14 cellular contexts compared by ENCODE assay signal in genomic region chr16:86300746-86301480, GRCh38.
A peak's percentile ranks its signal among the peaks of the same experiment; 100 is the strongest.
DNase-seq lines count a peak whose midpoint lies in the region; ATAC-seq, FAIRE-seq and TF ChIP-seq lines count a peak whose summit lies in the region.
"Had no signal": no experiment of that assay in that cellular context is flagged by ENCODE, and none has a peak within 500 bp of the region (broad histone marks: within the 10 kb centered on the region; RNA-seq: fewer than 3 reads in every experiment).

No MANE protein-coding gene starts in this region.

- no peak for TF ChIP-seq CTCF in WI38 (IDR thresholded peaks at IDR 0.05; ENCODE audit: low read depth, low read length)

- no peak for FAIRE-seq in small intestine (lab: Jason Lieb, UNC)

- intact Hi-C loops in activated CD4-positive, alpha-beta T cell treated with anti-CD3 and anti-CD28 coated beads, Interleukin-2, amount 10 ng/mL, durations not matched to agents 24 days and 14 days (cut with micrococcal nuclease): no loop called here

- H3K9ac ChIP-seq in HUES6 (ENCODE audit: low read length): peak overlapping the region; percentile 66
- H3K9ac ChIP-seq: SK-N-SH had no signal

- H3K4me3 Mint-ChIP-seq in activated CD4-positive, alpha-beta T cell treated with anti-CD3 and anti-CD28 coated beads, Interleukin-2, amount 10 ng/mL, durations not matched to agents 24 days and 14 days: no peak overlapping the region
- H3K4me3 Mint-ChIP-seq: activated CD4-positive, alpha-beta T cell treated with anti-CD3 and anti-CD28 coated beads, Interleukin-2, amount 10 ng/mL, durations not matched to agents 7 days and 5 days; CD8-positive, alpha-beta T cell had no signal

- 10 to 21% (median 11%) methylated on average over 20 of the region's 20 CpGs for WGBS in small intestine, 3 donors

- H3K27ac Mint-ChIP-seq in activated naive CD4-positive, alpha-beta T cell treated with anti-CD3 and anti-CD28 coated beads, Interleukin-2, amount 50 U/mL, for 72 hours: no peak overlapping the region
- no peak overlapping the region for H3K27ac Mint-ChIP-seq in activated CD4-positive, alpha-beta T cell treated with anti-CD3 and anti-CD28 coated beads, Interleukin-2, amount 10 ng/mL, durations not matched to agents 24 days and 14 days
- H3K27ac Mint-ChIP-seq: activated CD4-positive, alpha-beta T cell treated with anti-CD3 and anti-CD28 coated beads, Interleukin-2, amount 10 ng/mL, durations not matched to agents 7 days and 5 days; CD8-positive, alpha-beta T cell had no signal

- H3K4me3 ChIP-seq in HUES6 (ENCODE audit: low read depth, low read length) (peak overlapping the region; percentile 11; the same call in 1 of the 2 replicates), WI38 (ENCODE audit: low read depth, low read length) (peak overlapping the region; percentile 57), small intestine (ENCODE audit: low read depth in 1 of 2, low read length in 2 of 2) (no peak overlapping the region)
- H3K4me3 ChIP-seq: gastrocnemius medialis, vagina had no signal

- H3K27ac ChIP-seq in HUES6 (ENCODE audit: low read depth, low read length) (peak overlapping the region; percentile 27; the same call in 1 of the 2 replicates), small intestine (ENCODE audit: low read depth in 1 of 2, low read length in 1 of 2) (peak overlapping the region; percentile 25 to 76)
- H3K27ac ChIP-seq: gastrocnemius medialis, vagina had no signal

- DNase-seq in iris pigment epithelial cell (ENCODE audit: low read depth): peak; percentile 41
- no peak for DNase-seq in small intestine
- DNase-seq in activated naive CD4-positive, alpha-beta T cell treated with anti-CD3 and anti-CD28 coated beads, Interleukin-2, amount 50 U/mL, for 72 hours (ENCODE audit: low spot score in 2 of 2): no peak
- no peak for DNase-seq in effector CD8-positive, alpha-beta T cell (lab: John Stamatoyannopoulos, UW)
- DNase-seq in activated CD4-positive, alpha-beta T cell treated with anti-CD3 and anti-CD28 coated beads, Interleukin-2, amount 10 ng/mL, durations not matched to agents 24 days and 14 days: no peak
- DNase-seq: activated CD4-positive, alpha-beta T cell treated with anti-CD3 and anti-CD28 coated beads, Interleukin-2, amount 10 ng/mL, durations not matched to agents 7 days and 5 days; activated naive CD4-positive, alpha-beta T cell; CD8-positive, alpha-beta T cell; gastrocnemius medialis; SK-N-SH had no signal

- H3K36me3 Mint-ChIP-seq in activated naive CD4-positive, alpha-beta T cell treated with anti-CD3 and anti-CD28 coated beads, Interleukin-2, amount 50 U/mL, for 72 hours: peaks cover 0 to 4% of the 10 kb centered on the region in 2 donors
- H3K36me3 Mint-ChIP-seq in activated CD4-positive, alpha-beta T cell treated with anti-CD3 and anti-CD28 coated beads, Interleukin-2, amount 10 ng/mL, durations not matched to agents 24 days and 14 days (ENCODE audit: low read depth): no peaks in the 10 kb centered on the region
- H3K36me3 Mint-ChIP-seq: CD8-positive, alpha-beta T cell had no signal

- H3K9me3 ChIP-seq in HUES6 (ENCODE audit: control insufficient read depth, insufficient read depth, low read depth, low read length) (no peaks in the 10 kb centered on the region), small intestine (ENCODE audit: control insufficient read depth, low read depth) (no peaks in the 10 kb centered on the region)
- H3K9me3 ChIP-seq: gastrocnemius medialis, SK-N-SH, vagina had no signal

- H3K27me3 ChIP-seq in HUES6 (ENCODE audit: control insufficient read depth, insufficient read depth, low read length): peaks cover 26% of the 10 kb centered on the region
- no peaks in the 10 kb centered on the region for H3K27me3 ChIP-seq in small intestine (ENCODE audit: control insufficient read depth in 2 of 2, insufficient read depth in 2 of 2, low read length in 2 of 2)
- H3K27me3 ChIP-seq: vagina had no signal

- no peaks in the 10 kb centered on the region for H3K36me3 ChIP-seq in HUES6 (ENCODE audit: control insufficient read depth, insufficient read depth, low read length)
- H3K36me3 ChIP-seq in small intestine (ENCODE audit: control insufficient read depth in 2 of 2, insufficient read depth in 2 of 2, low read length in 2 of 2): no peaks in the 10 kb centered on the region
- H3K36me3 ChIP-seq: gastrocnemius medialis, vagina had no signal

- no peaks in the 10 kb centered on the region for H3K9me3 Mint-ChIP-seq in activated naive CD4-positive, alpha-beta T cell treated with anti-CD3 and anti-CD28 coated beads, Interleukin-2, amount 50 U/mL, for 72 hours
- H3K9me3 Mint-ChIP-seq in activated CD4-positive, alpha-beta T cell treated with anti-CD3 and anti-CD28 coated beads, Interleukin-2, amount 10 ng/mL, durations not matched to agents 24 days and 14 days: no peaks in the 10 kb centered on the region
- H3K9me3 Mint-ChIP-seq: activated CD4-positive, alpha-beta T cell treated with anti-CD3 and anti-CD28 coated beads, Interleukin-2, amount 10 ng/mL, durations not matched to agents 7 days and 5 days; CD8-positive, alpha-beta T cell had no signal

- H3K4me1 Mint-ChIP-seq in activated CD4-positive, alpha-beta T cell treated with anti-CD3 and anti-CD28 coated beads, Interleukin-2, amount 10 ng/mL, durations not matched to agents 24 days and 14 days: no peaks in the 10 kb centered on the region
- H3K4me1 Mint-ChIP-seq: activated CD4-positive, alpha-beta T cell treated with anti-CD3 and anti-CD28 coated beads, Interleukin-2, amount 10 ng/mL, durations not matched to agents 7 days and 5 days had no signal

- ATAC-seq in activated naive CD4-positive, alpha-beta T cell treated with anti-CD3 and anti-CD28 coated beads, Interleukin-2, amount 50 U/mL, for 72 hours: no peak
- no peak for ATAC-seq in HG02840 (IDR thresholded peaks at IDR 0.05; ENCODE audit: low FRiP score, unreplicated experiment)
- ATAC-seq: CD8-positive, alpha-beta T cell; gastrocnemius medialis had no signal

- H3K4me1 ChIP-seq in HUES6 (ENCODE audit: control insufficient read depth, insufficient read depth, low read length) (peaks cover 57% of the 10 kb centered on the region), small intestine (ENCODE audit: control insufficient read depth in 2 of 2, insufficient read depth in 1 of 2, low read depth in 1 of 2, low read length in 1 of 2) (no peaks in the 10 kb centered on the region)
- H3K4me1 ChIP-seq: gastrocnemius medialis had no signal

- H3K27me3 Mint-ChIP-seq in activated CD4-positive, alpha-beta T cell treated with anti-CD3 and anti-CD28 coated beads, Interleukin-2, amount 10 ng/mL, durations not matched to agents 24 days and 14 days: peaks cover 52% of the 10 kb centered on the region

Comparison
In these comparisons a context has a peak if more than half of its experiments do, and no peak if none do; other contexts are left out.
1. H3K4me3 ChIP-seq: peak in HUES6 (single experiment) and WI38 (single experiment); none in small intestine (0 of 2).